Comparison of ENCODE assay signal across 9 cellular contexts in genomic region chr17:29640413-29640812, GRCh38. TPM values are rescaled to one million over a fixed set of nuclear protein-coding genes. Genes with fewer than 3 reads are reported as not detected.
A peak's percentile ranks its signal among the peaks of the same experiment; 100 is the strongest.
DNase-seq lines count a peak whose midpoint lies in the region; ATAC-seq, FAIRE-seq and TF ChIP-seq lines count a peak whose summit lies in the region.
"Had no signal": no experiment of that assay in that cellular context is flagged by ENCODE, and none has a peak within 500 bp of the region (broad histone marks: within the 10 kb centered on the region; RNA-seq: fewer than 3 reads in every experiment).

No MANE protein-coding gene starts in this region.

- H3K9me3 Mint-ChIP-seq in activated T-helper 1 cell treated with anti-CD3 and anti-CD28 coated beads, Interleukin-12 subunit alpha, Interleukin-12 subunit beta, Interleukin-2, Interleukin-4 antibody, amounts not matched to agents 30 ng/mL and 10 ng/mL and 1 ng/mL, durations not matched to agents 14 hours and 24 hours and 36 hours, result no peaks in the 10 kb centered on the region
- H3K9me3 Mint-ChIP-seq in stimulated activated memory B cell treated with anti-CD40 and anti-IgM and Interleukin-4, amounts not matched to agents 10 μg/mL and 1 μg/mL and 100 μg/mL, for 72 hours, result no peaks in the 10 kb centered on the region

- H3K27me3 Mint-ChIP-seq in activated T-helper 1 cell treated with anti-CD3 and anti-CD28 coated beads, Interleukin-12 subunit alpha, Interleukin-12 subunit beta, Interleukin-2, Interleukin-4 antibody, amounts not matched to agents 30 ng/mL and 10 ng/mL and 1 ng/mL, durations not matched to agents 14 hours and 24 hours and 36 hours (ENCODE audit: insufficient read depth), result no peaks in the 10 kb centered on the region
- H3K27me3 Mint-ChIP-seq in stimulated activated memory B cell treated with anti-CD40 and anti-IgM and Interleukin-4, amounts not matched to agents 10 μg/mL and 1 μg/mL and 100 μg/mL, for 72 hours, result no peaks in the 10 kb centered on the region

- intact Hi-C loops in activated T-helper 1 cell treated with anti-CD3 and anti-CD28 coated beads, Interleukin-12 subunit alpha, Interleukin-12 subunit beta, Interleukin-2, Interleukin-4 antibody, amounts not matched to agents 30 ng/mL and 10 ng/mL and 1 ng/mL, durations not matched to agents 14 hours and 24 hours and 36 hours (cut with micrococcal nuclease), result no loop called here
- intact Hi-C loops in Right ventricle myocardium superior (cut with DNase I), result no loop called here

- DNase-seq in GM04504 (ENCODE audit: low read depth), result peak; percentile 50
- DNase-seq in activated T-helper 1 cell treated with anti-CD3 and anti-CD28 coated beads, Interleukin-12 subunit alpha, Interleukin-12 subunit beta, Interleukin-2, Interleukin-4 antibody, amounts not matched to agents 30 ng/mL and 10 ng/mL and 1 ng/mL, durations not matched to agents 14 hours and 24 hours and 36 hours (ENCODE audit: low spot score), result no peak
- DNase-seq in Right ventricle myocardium superior, result no peak
- no peak for DNase-seq in GM12891 (ENCODE audit: insufficient read length, low spot score)
- no peak for DNase-seq in activated CD8-positive, alpha-beta memory T cell treated with anti-CD3 and anti-CD28 coated beads, Interleukin-2, amount 50 U/mL, for 4 hours
- DNase-seq in medulla oblongata (ENCODE audit: extremely low spot score), result no peak
- DNase-seq: central memory CD4-positive, alpha-beta T cell had no signal

- H3K36me3 Mint-ChIP-seq in activated T-helper 1 cell treated with anti-CD3 and anti-CD28 coated beads, Interleukin-12 subunit alpha, Interleukin-12 subunit beta, Interleukin-2, Interleukin-4 antibody, amounts not matched to agents 30 ng/mL and 10 ng/mL and 1 ng/mL, durations not matched to agents 14 hours and 24 hours and 36 hours (ENCODE audit: low read depth), result peaks cover 15% of the 10 kb centered on the region
- H3K36me3 Mint-ChIP-seq in stimulated activated memory B cell treated with anti-CD40 and anti-IgM and Interleukin-4, amounts not matched to agents 10 μg/mL and 1 μg/mL and 100 μg/mL, for 72 hours, result peaks cover 44% of the 10 kb centered on the region

- H3K27ac Mint-ChIP-seq in activated T-helper 1 cell treated with anti-CD3 and anti-CD28 coated beads, Interleukin-12 subunit alpha, Interleukin-12 subunit beta, Interleukin-2, Interleukin-4 antibody, amounts not matched to agents 30 ng/mL and 10 ng/mL and 1 ng/mL, durations not matched to agents 14 hours and 24 hours and 36 hours, result peak overlapping the region; percentile 36
- peak overlapping the region; percentile 92 for H3K27ac Mint-ChIP-seq in stimulated activated memory B cell treated with anti-CD40 and anti-IgM and Interleukin-4, amounts not matched to agents 10 μg/mL and 1 μg/mL and 100 μg/mL, for 72 hours

- no peak for TF ChIP-seq POLR2A in GM12891 (IDR thresholded peaks at IDR 0.05; ENCODE audit: low read depth, low read length)

- FAIRE-seq in GM12891 (lab: Jason Lieb, UNC), result no peak

- peak; percentile 37 for ATAC-seq in Right ventricle myocardium superior (ENCODE audit: poor library complexity)
- no peak for ATAC-seq in stimulated activated memory B cell treated with anti-CD40 and anti-IgM and Interleukin-4, amounts not matched to agents 10 μg/mL and 1 μg/mL and 100 μg/mL, for 72 hours
- ATAC-seq in HG02610 (IDR thresholded peaks at IDR 0.05; ENCODE audit: unreplicated experiment), result no peak

- H3K4me1 Mint-ChIP-seq in activated T-helper 1 cell treated with anti-CD3 and anti-CD28 coated beads, Interleukin-12 subunit alpha, Interleukin-12 subunit beta, Interleukin-2, Interleukin-4 antibody, amounts not matched to agents 30 ng/mL and 10 ng/mL and 1 ng/mL, durations not matched to agents 14 hours and 24 hours and 36 hours (ENCODE audit: low read depth), result peaks cover 27% of the 10 kb centered on the region
- peaks cover 25% of the 10 kb centered on the region for H3K4me1 Mint-ChIP-seq in stimulated activated memory B cell treated with anti-CD40 and anti-IgM and Interleukin-4, amounts not matched to agents 10 μg/mL and 1 μg/mL and 100 μg/mL, for 72 hours

- H3K4me3 Mint-ChIP-seq in activated T-helper 1 cell treated with anti-CD3 and anti-CD28 coated beads, Interleukin-12 subunit alpha, Interleukin-12 subunit beta, Interleukin-2, Interleukin-4 antibody, amounts not matched to agents 30 ng/mL and 10 ng/mL and 1 ng/mL, durations not matched to agents 14 hours and 24 hours and 36 hours, result no peak overlapping the region
- H3K4me3 Mint-ChIP-seq in stimulated activated memory B cell treated with anti-CD40 and anti-IgM and Interleukin-4, amounts not matched to agents 10 μg/mL and 1 μg/mL and 100 μg/mL, for 72 hours, result no peak overlapping the region

TF ChIP-seq in GM12891, 5 proteins besides CTCF, POLR2A, EP300 and RAD21:
- TF ChIP-seq PAX5 (IDR thresholded peaks at IDR 0.05; ENCODE audit: insufficient read depth, low read length, severe bottlenecking), result no peak
- TF ChIP-seq POU2F2 (IDR thresholded peaks at IDR 0.05; ENCODE audit: low read depth, low read length), result no peak
- TF ChIP-seq TAF1 (IDR thresholded peaks at IDR 0.05; ENCODE audit: low read depth, low read length), result no peak
- no peak for TF ChIP-seq POLR2AphosphoS5 (IDR thresholded peaks at IDR 0.05; ENCODE audit: low read depth, low read length)
- no peak for TF ChIP-seq SPI1 (IDR thresholded peaks at IDR 0.05; ENCODE audit: low read depth, low read length)

RNA-seq across cellular contexts. Expression of gene CORO6, which starts 17.7 kb away (rescaled TPM):
- total RNA-seq in activated T-helper 1 cell treated with anti-CD3 and anti-CD28 coated beads, Interleukin-12 subunit alpha, Interleukin-12 subunit beta, Interleukin-2, Interleukin-4 antibody, amounts not matched to agents 30 ng/mL and 10 ng/mL and 1 ng/mL, durations not matched to agents 14 hours and 24 hours and 36 hours, result 5.1 and 6.4 TPM in 2 replicates
- total RNA-seq in Right ventricle myocardium superior, result 83.6 TPM
- polyA plus RNA-seq in GM12891 (2012; ENCODE audit: low read depth, missing spikeins), result 1.5 TPM

RNA-seq across cellular contexts. Expression of gene ANKRD13B, which starts 47.5 kb away (rescaled TPM):
- total RNA-seq in activated T-helper 1 cell treated with anti-CD3 and anti-CD28 coated beads, Interleukin-12 subunit alpha, Interleukin-12 subunit beta, Interleukin-2, Interleukin-4 antibody, amounts not matched to agents 30 ng/mL and 10 ng/mL and 1 ng/mL, durations not matched to agents 14 hours and 24 hours and 36 hours, result 45.8 and 46.2 TPM in 2 replicates
- 9.3 TPM for total RNA-seq in Right ventricle myocardium superior
- polyA plus RNA-seq in GM12891 (2012; ENCODE audit: low read depth, missing spikeins), result 1.4 TPM

RNA-seq across cellular contexts. Expression of gene GIT1, which starts 51.0 kb away (rescaled TPM):
- total RNA-seq in activated T-helper 1 cell treated with anti-CD3 and anti-CD28 coated beads, Interleukin-12 subunit alpha, Interleukin-12 subunit beta, Interleukin-2, Interleukin-4 antibody, amounts not matched to agents 30 ng/mL and 10 ng/mL and 1 ng/mL, durations not matched to agents 14 hours and 24 hours and 36 hours, result 81.0 and 87.5 TPM in 2 replicates
- total RNA-seq in Right ventricle myocardium superior, result 28.5 TPM
- polyA plus RNA-seq in GM12891 (2012; ENCODE audit: low read depth, missing spikeins), result 13.2 TPM

Comparison
In these comparisons a context has a peak if more than half of its experiments do, and no peak if none do; other contexts are left out.
1. RNA of gene CORO6, which starts 17.7 kb away (total RNA-seq): 83.6 TPM in Right ventricle myocardium superior (single experiment); 5.1 to 6.4 TPM in activated T-helper 1 cell treated with anti-CD3 and anti-CD28 coated beads, Interleukin-12 subunit alpha, Interleukin-12 subunit beta, Interleukin-2, Interleukin-4 antibody, amounts not matched to agents 30 ng/mL and 10 ng/mL and 1 ng/mL, durations not matched to agents 14 hours and 24 hours and 36 hours; every median in the first group is over 10 times any median in the second.